In the genomic region with DNA sequence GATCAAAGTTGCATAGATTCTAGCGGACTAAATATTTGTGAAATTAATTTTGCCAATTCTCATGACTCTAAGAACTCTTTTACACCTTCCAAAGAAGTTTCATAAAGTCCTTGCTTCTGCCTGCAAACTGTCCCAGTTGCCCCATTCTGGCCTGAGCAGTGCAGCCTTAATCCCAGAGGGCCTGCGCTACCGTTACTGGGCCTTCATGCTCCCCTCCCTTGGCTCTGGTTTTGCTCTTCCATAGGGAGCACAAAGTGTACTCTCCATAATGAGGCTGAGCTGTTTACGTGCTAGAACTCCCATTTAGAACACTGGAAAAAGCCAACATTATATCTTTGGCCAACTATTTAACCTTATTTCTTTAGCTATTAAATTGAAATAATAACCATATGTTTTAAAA, we compare ENCODE assay signal across 11 cellular contexts. TPM values are rescaled to one million over a fixed set of nuclear protein-coding genes. Genes with fewer than 3 reads are reported as not detected.
DNase-seq lines count a peak whose midpoint lies in the region; ATAC-seq and TF ChIP-seq lines count a peak whose summit lies in the region.
"Had no signal": no experiment of that assay in that cellular context is flagged by ENCODE, and none has a peak within 500 bp of the region (broad histone marks: within the 10 kb centered on the region; RNA-seq: fewer than 3 reads in every experiment).

No MANE protein-coding gene starts in this region.

- H3K9me3 ChIP-seq in T-helper 17 cell (ENCODE audit: control insufficient read depth, low read length, poor library complexity, severe bottlenecking) (no peaks in the 10 kb centered on the region), heart left ventricle (no peaks in the 10 kb centered on the region)

- peak overlapping the region; percentile 93 for H3K4me3 Mint-ChIP-seq in activated CD4-positive, alpha-beta T cell treated with anti-CD3 and anti-CD28 coated beads, Interleukin-2, amount 10 ng/mL, durations not matched to agents 7 days and 5 days
- peak overlapping the region; percentile 28 for H3K4me3 Mint-ChIP-seq in T-helper 17 cell
- H3K4me3 Mint-ChIP-seq in stimulated activated memory B cell treated with anti-CD40 and anti-IgM and Interleukin-4, amounts not matched to agents 10 μg/mL and 1 μg/mL and 100 μg/mL, for 72 hours, result no peak overlapping the region

- ATAC-seq in T-helper 17 cell, result no peak
- ATAC-seq in heart left ventricle, result peak in 3 of 4 donors; percentile 28 to 79 (median 39)
- no peak for ATAC-seq in stimulated activated memory B cell treated with anti-CD40 and anti-IgM and Interleukin-4, amounts not matched to agents 10 μg/mL and 1 μg/mL and 100 μg/mL, for 72 hours
- ATAC-seq in GM21576 (IDR thresholded peaks at IDR 0.05; ENCODE audit: unreplicated experiment), result no peak

- H3K36me3 Mint-ChIP-seq in activated CD4-positive, alpha-beta T cell treated with anti-CD3 and anti-CD28 coated beads, Interleukin-2, amount 10 ng/mL, durations not matched to agents 7 days and 5 days (ENCODE audit: low read depth), result peaks cover 26% of the 10 kb centered on the region
- no peaks in the 10 kb centered on the region for H3K36me3 Mint-ChIP-seq in T-helper 17 cell (ENCODE audit: low read depth)
- H3K36me3 Mint-ChIP-seq in stimulated activated memory B cell treated with anti-CD40 and anti-IgM and Interleukin-4, amounts not matched to agents 10 μg/mL and 1 μg/mL and 100 μg/mL, for 72 hours, result peaks cover 10% of the 10 kb centered on the region

- no peaks in the 10 kb centered on the region for H3K9me3 Mint-ChIP-seq in activated CD4-positive, alpha-beta T cell treated with anti-CD3 and anti-CD28 coated beads, Interleukin-2, amount 10 ng/mL, durations not matched to agents 7 days and 5 days
- H3K9me3 Mint-ChIP-seq in stimulated activated memory B cell treated with anti-CD40 and anti-IgM and Interleukin-4, amounts not matched to agents 10 μg/mL and 1 μg/mL and 100 μg/mL, for 72 hours, result no peaks in the 10 kb centered on the region

- peak overlapping the region; percentile 84 for H3K27ac Mint-ChIP-seq in activated CD4-positive, alpha-beta T cell treated with anti-CD3 and anti-CD28 coated beads, Interleukin-2, amount 10 ng/mL, durations not matched to agents 7 days and 5 days
- H3K27ac Mint-ChIP-seq in T-helper 17 cell, result peak overlapping the region; percentile 96
- peak overlapping the region; percentile 97 for H3K27ac Mint-ChIP-seq in stimulated activated memory B cell treated with anti-CD40 and anti-IgM and Interleukin-4, amounts not matched to agents 10 μg/mL and 1 μg/mL and 100 μg/mL, for 72 hours

- POLR2A ChIA-PET in activated CD4-positive, alpha-beta T cell treated with anti-CD3 and anti-CD28 coated beads, Interleukin-2, amount 10 ng/mL, durations not matched to agents 7 days and 5 days (lab: Charles Lee), result no interaction called here

- CTCF ChIA-PET in activated CD4-positive, alpha-beta T cell treated with anti-CD3 and anti-CD28 coated beads, Interleukin-2, amount 10 ng/mL, durations not matched to agents 7 days and 5 days (lab: Charles Lee), result interaction anchor here (0.9 to 1.2 kb wide), 3 partner anchors 16 to 23 kb away, joined by 3 read pairs; no protein-coding TSS in a partner anchor

- TF ChIP-seq CTCF in heart left ventricle (IDR thresholded peaks at IDR 0.05), result no peak

- no peak for TF ChIP-seq POLR2A in heart left ventricle (IDR thresholded peaks at IDR 0.05)

- H3K27me3 ChIP-seq in heart left ventricle, result no peaks in the 10 kb centered on the region

- H3K4me1 Mint-ChIP-seq in activated CD4-positive, alpha-beta T cell treated with anti-CD3 and anti-CD28 coated beads, Interleukin-2, amount 10 ng/mL, durations not matched to agents 7 days and 5 days, result peaks cover 57% of the 10 kb centered on the region
- peaks cover 45% of the 10 kb centered on the region for H3K4me1 Mint-ChIP-seq in T-helper 17 cell
- peaks cover 49% of the 10 kb centered on the region for H3K4me1 Mint-ChIP-seq in stimulated activated memory B cell treated with anti-CD40 and anti-IgM and Interleukin-4, amounts not matched to agents 10 μg/mL and 1 μg/mL and 100 μg/mL, for 72 hours

- peaks cover 0 to 18% (median 8%) of the 10 kb centered on the region in 9 donors for H3K36me3 ChIP-seq in heart left ventricle

- 27 to 47% (median 40%) methylated on average over 4 of the region's 4 CpGs for WGBS in heart left ventricle, 4 donors

- H3K4me3 ChIP-seq in heart left ventricle, result peak overlapping the region in 9 of 12 donors; percentile 17 to 97 (median 89)

- no peaks in the 10 kb centered on the region for H3K27me3 Mint-ChIP-seq in activated CD4-positive, alpha-beta T cell treated with anti-CD3 and anti-CD28 coated beads, Interleukin-2, amount 10 ng/mL, durations not matched to agents 7 days and 5 days
- H3K27me3 Mint-ChIP-seq in T-helper 17 cell, result no peaks in the 10 kb centered on the region
- H3K27me3 Mint-ChIP-seq in stimulated activated memory B cell treated with anti-CD40 and anti-IgM and Interleukin-4, amounts not matched to agents 10 μg/mL and 1 μg/mL and 100 μg/mL, for 72 hours, result no peaks in the 10 kb centered on the region

- intact Hi-C loops in heart left ventricle (cut with DNase I) (loop anchor here in 1 of 10 donors (2.0 kb wide), 1 partner anchor 22 kb away; no protein-coding TSS in a partner anchor), posterior cingulate gyrus (cut with DNase I) (no loop called here)

- H3K27ac ChIP-seq in heart left ventricle, result peak overlapping the region; percentile 95 to 100 (median 98)

- no peak for DNase-seq in activated CD4-positive, alpha-beta T cell treated with anti-CD3 and anti-CD28 coated beads, Interleukin-2, amount 10 ng/mL, durations not matched to agents 7 days and 5 days
- no peak for DNase-seq in activated CD4-positive, alpha-beta T cell treated with anti-CD3 and anti-CD28 coated beads for 1 hour
- DNase-seq in T-helper 17 cell, result no peak
- DNase-seq in heart left ventricle, result no peak
- no peak for DNase-seq in SKM-1 treated with dmso at 0.1 percent for 144 hours (lab: John Stamatoyannopoulos, UW; ENCODE audit: unreplicated experiment)
- DNase-seq in posterior cingulate gyrus, result no peak
- DNase-seq: ACHN; activated effector memory CD4-positive, alpha-beta T cell treated with anti-CD3 and anti-CD28 coated beads, Interleukin-2, amount 50 U/mL, for 16 hours; NK-92 treated with Interleukin-12 subunit alpha and Interleukin-12 subunit beta, amount 100 ng/mL, for 24 hours had no signal

- H3K4me1 ChIP-seq in heart left ventricle, result peaks cover 3 to 54% (median 39%) of the 10 kb centered on the region in 12 donors

RNA-seq across cellular contexts. Expression of a gene that starts 2.1 kb away (rescaled TPM):
- total RNA-seq in activated CD4-positive, alpha-beta T cell treated with anti-CD3 and anti-CD28 coated beads, Interleukin-2, amount 10 ng/mL, durations not matched to agents 7 days and 5 days, result 10 to 100 TPM; 45.7 to 67.6 TPM
- 10 to 100 TPM; 33.2 to 38.3 TPM for total RNA-seq in T-helper 17 cell
- 100 to 1,000 TPM; 101 to 252 (median 123) TPM for total RNA-seq in heart left ventricle
- polyA plus RNA-seq in heart left ventricle, result 100 to 1,000 TPM; 136 to 257 TPM

RNA-seq across cellular contexts. Expression of a gene that starts 23.9 kb away (rescaled TPM):
- 100 to 1,000 TPM; 173 to 189 TPM for total RNA-seq in activated CD4-positive, alpha-beta T cell treated with anti-CD3 and anti-CD28 coated beads, Interleukin-2, amount 10 ng/mL, durations not matched to agents 7 days and 5 days
- total RNA-seq in T-helper 17 cell, result 100 to 1,000 TPM; 164 to 171 TPM
- total RNA-seq in heart left ventricle, result 100 to 1,000 TPM; 138 to 387 (median 181) TPM
- 100 to 1,000 TPM; 233 to 593 TPM for polyA plus RNA-seq in heart left ventricle

Comparison
In these comparisons a context has a peak if more than half of its experiments do, and no peak if none do; other contexts are left out.
1. ATAC-seq: peak in heart left ventricle (3 of 4); none in T-helper 17 cell (single experiment), stimulated activated memory B cell treated with anti-CD40 and anti-IgM and Interleukin-4, amounts not matched to agents 10 μg/mL and 1 μg/mL and 100 μg/mL, for 72 hours (single experiment) and GM21576 (single experiment).
2. Peak in every context shown above with its lines, with median percentiles within 50 percentile points of each other: H3K27ac Mint-ChIP-seq.